9 cellular contexts compared by ENCODE assay signal in the genomic region with DNA sequence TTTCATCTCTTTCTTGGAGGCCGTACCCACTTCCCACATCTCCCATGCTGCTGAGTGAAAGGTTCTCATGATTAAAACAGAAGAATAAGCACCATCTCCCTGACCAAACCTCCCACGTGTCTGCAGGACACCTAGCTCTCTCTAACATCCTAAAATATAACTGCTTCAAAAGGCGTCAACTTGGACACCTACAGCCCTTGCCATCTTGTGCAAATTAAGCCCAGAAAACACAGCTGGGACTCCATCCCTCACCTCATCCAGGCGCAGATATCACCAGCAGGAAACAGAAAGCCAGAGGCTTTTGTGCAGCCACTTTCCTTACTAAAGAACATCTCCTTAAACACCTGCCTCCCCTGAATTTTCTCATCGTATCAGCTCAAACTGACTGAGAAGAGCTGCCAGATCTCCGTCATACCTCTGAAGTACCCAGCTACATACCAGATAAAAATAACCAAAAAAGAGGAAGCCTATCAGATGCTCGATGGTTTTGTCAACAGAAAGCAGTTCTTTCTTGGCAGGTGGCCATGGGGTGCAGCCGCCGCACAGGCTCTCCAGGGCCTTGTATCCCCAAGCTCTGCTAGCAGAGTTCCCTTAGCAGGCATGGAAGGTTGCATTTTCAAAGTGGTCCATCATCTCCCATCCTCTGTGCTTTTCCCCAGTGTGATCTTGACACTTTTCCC. TPM values are rescaled to one million over a fixed set of nuclear protein-coding genes. Genes with fewer than 3 reads are reported as not detected.
DNase-seq lines count a peak whose midpoint lies in the region; ATAC-seq, FAIRE-seq and TF ChIP-seq lines count a peak whose summit lies in the region.
"Had no signal": no experiment of that assay in that cellular context is flagged by ENCODE, and none has a peak within 500 bp of the region (broad histone marks: within the 10 kb centered on the region; RNA-seq: fewer than 3 reads in every experiment).

No MANE protein-coding gene starts in this region.

- no peaks in the 10 kb centered on the region for H3K9me3 Mint-ChIP-seq in activated naive CD8-positive, alpha-beta T cell treated with anti-CD3 and anti-CD28 coated beads for 36 hours
- H3K9me3 Mint-ChIP-seq: activated naive CD8-positive, alpha-beta T cell treated with anti-CD3 and anti-CD28 coated beads, Interleukin-2, amount 10 ng/mL, durations not matched to agents 7 days and 5 days had no signal

- H3K9me3 ChIP-seq in RWPE2 (ENCODE audit: severe bottlenecking) (no peaks in the 10 kb centered on the region), spleen (no peaks in the 10 kb centered on the region), vagina (no peaks in the 10 kb centered on the region)

- H3K36me3 ChIP-seq in RWPE2 (ENCODE audit: low read depth) (peaks cover 68% of the 10 kb centered on the region), spleen (no peaks in the 10 kb centered on the region), vagina (no peaks in the 10 kb centered on the region)

- peaks cover 26% of the 10 kb centered on the region for H3K4me1 Mint-ChIP-seq in activated naive CD8-positive, alpha-beta T cell treated with anti-CD3 and anti-CD28 coated beads for 36 hours

- TF ChIP-seq CTCF in RWPE2 (IDR thresholded peaks at IDR 0.05; ENCODE audit: poor library complexity, severe bottlenecking), result no peak
- TF ChIP-seq CTCF in spleen (IDR thresholded peaks at IDR 0.05 in 8 of 11, conservative IDR thresholded peaks at IDR 0.05 in 3 of 11), result no peak
- TF ChIP-seq CTCF in vagina (IDR thresholded peaks at IDR 0.05), result no peak

- no peak overlapping the region for H3K4me3 Mint-ChIP-seq in activated naive CD8-positive, alpha-beta T cell treated with anti-CD3 and anti-CD28 coated beads for 36 hours
- H3K4me3 Mint-ChIP-seq: activated naive CD8-positive, alpha-beta T cell treated with anti-CD3 and anti-CD28 coated beads, Interleukin-2, amount 10 ng/mL, durations not matched to agents 7 days and 5 days had no signal

- H3K27ac Mint-ChIP-seq in activated naive CD8-positive, alpha-beta T cell treated with anti-CD3 and anti-CD28 coated beads for 36 hours, result no peak overlapping the region
- H3K27ac Mint-ChIP-seq: activated naive CD8-positive, alpha-beta T cell treated with anti-CD3 and anti-CD28 coated beads, Interleukin-2, amount 10 ng/mL, durations not matched to agents 7 days and 5 days had no signal

- no peaks in the 10 kb centered on the region for H3K27me3 Mint-ChIP-seq in activated naive CD8-positive, alpha-beta T cell treated with anti-CD3 and anti-CD28 coated beads for 36 hours
- H3K27me3 Mint-ChIP-seq: activated naive CD8-positive, alpha-beta T cell treated with anti-CD3 and anti-CD28 coated beads, Interleukin-2, amount 10 ng/mL, durations not matched to agents 7 days and 5 days had no signal

- ATAC-seq in HG03159 (IDR thresholded peaks at IDR 0.05; ENCODE audit: unreplicated experiment) (peak; percentile 65), RWPE2 (ENCODE audit: low read depth) (no peak)

- H3K4me1 ChIP-seq in RWPE2 (ENCODE audit: insufficient read depth, poor library complexity, severe bottlenecking), result peaks cover 73% of the 10 kb centered on the region
- peaks cover 0 to 38% (median 12%) of the 10 kb centered on the region in 6 donors for H3K4me1 ChIP-seq in spleen
- H3K4me1 ChIP-seq in vagina, result no peaks in the 10 kb centered on the region

- TF ChIP-seq POLR2A in spleen (IDR thresholded peaks at IDR 0.05) (no peak), vagina (IDR thresholded peaks at IDR 0.05) (no peak)

- H3K27ac ChIP-seq in RWPE2 (ENCODE audit: poor library complexity, severe bottlenecking) (peak overlapping the region; percentile 100), spleen (peak overlapping the region; percentile 48 to 82 (median 68)), vagina (no peak overlapping the region)

- WGBS in spleen, 5 donors, result 25 to 41% (median 32%) methylated on average over 9 of the region's 9 CpGs

- DNase-seq in GM19239 (ENCODE audit: insufficient read length, low spot score), result peak; percentile 28
- DNase-seq in RWPE2 (ENCODE audit: low spot score), result no peak
- peak; percentile 85 for DNase-seq in spleen
- no peak for DNase-seq in NCI-H69 (lab: John Stamatoyannopoulos, UW)
- DNase-seq in activated naive CD8-positive, alpha-beta T cell treated with anti-CD3 and anti-CD28 coated beads for 36 hours, result no peak
- no peak for DNase-seq in vagina (ENCODE audit: extremely low spot score in 2 of 2)
- DNase-seq: activated naive CD8-positive, alpha-beta T cell treated with anti-CD3 and anti-CD28 coated beads, Interleukin-2, amount 10 ng/mL, durations not matched to agents 7 days and 5 days; NK-92 treated with Interleukin-12 subunit alpha and Interleukin-12 subunit beta, amount 100 ng/mL, for 24 hours had no signal

- H3K27me3 ChIP-seq in RWPE2 (ENCODE audit: insufficient read depth, poor library complexity, severe bottlenecking) (no peaks in the 10 kb centered on the region), spleen (replicated peaks in 1 of 7) (no peaks in the 10 kb centered on the region), vagina (no peaks in the 10 kb centered on the region)

- peaks cover 2% of the 10 kb centered on the region for H3K36me3 Mint-ChIP-seq in activated naive CD8-positive, alpha-beta T cell treated with anti-CD3 and anti-CD28 coated beads for 36 hours

- FAIRE-seq in GM19239 (lab: Jason Lieb, UNC), result no peak

- intact Hi-C loops in spleen (cut with DNase I; ENCODE audit: low total_unique reads), result no loop called here
- intact Hi-C loops in vagina (cut with DNase I), result no loop called here

- no peak overlapping the region for H3K4me3 ChIP-seq in RWPE2 (ENCODE audit: severe bottlenecking)
- no peak overlapping the region for H3K4me3 ChIP-seq in spleen
- no peak overlapping the region for H3K4me3 ChIP-seq in vagina

RNA-seq across cellular contexts. Expression of gene MAP3K9, which starts 28.8 kb away (rescaled TPM):
- 1 to 10 TPM; 3.5 to 8.0 (median 4.6) TPM for total RNA-seq in spleen
- polyA plus RNA-seq in spleen, result 1 to 10 TPM in 1 of 3 donors, under 1 TPM in 2; 0.42 to 1.7 (median 0.59) TPM
- 1 to 10 TPM; 5.9 to 6.2 TPM for total RNA-seq in activated naive CD8-positive, alpha-beta T cell treated with anti-CD3 and anti-CD28 coated beads for 36 hours
- total RNA-seq in vagina, result 11.5 TPM

Comparison
In these comparisons a context has a peak if more than half of its experiments do, and no peak if none do; other contexts are left out.
1. DNase-seq: peak in GM19239 (single experiment) and spleen (single experiment); none in RWPE2 (single experiment), NCI-H69 (single experiment), activated naive CD8-positive, alpha-beta T cell treated with anti-CD3 and anti-CD28 coated beads for 36 hours (single experiment) and vagina (0 of 2).